ENCODE assay signal across 26 cellular contexts in the genomic region with DNA sequence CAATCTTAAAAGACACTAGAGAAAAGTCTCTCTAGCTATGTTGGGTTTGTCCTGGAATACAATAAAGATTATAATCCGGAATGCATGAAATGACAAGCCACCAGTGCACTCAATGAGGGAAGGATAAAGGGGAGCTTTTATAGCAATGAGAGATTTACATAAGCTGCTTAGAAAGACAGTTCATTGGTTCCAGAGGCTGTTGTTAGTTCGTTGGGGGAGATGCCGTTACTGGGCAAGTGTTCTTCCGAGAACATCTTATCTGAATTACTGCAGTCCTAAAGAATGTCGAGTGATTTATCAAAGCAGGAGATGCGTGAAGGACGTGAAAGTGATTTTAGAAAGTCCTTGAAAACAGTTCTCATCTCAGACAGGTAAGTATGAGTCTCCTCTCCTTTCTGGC. TPM values are rescaled to one million over a fixed set of nuclear protein-coding genes. Genes with fewer than 3 reads are reported as not detected.
DNase-seq lines count a peak whose midpoint lies in the region; ATAC-seq and TF ChIP-seq lines count a peak whose summit lies in the region.
"Had no signal": no experiment of that assay in that cellular context is flagged by ENCODE, and none has a peak within 500 bp of the region (broad histone marks: within the 10 kb centered on the region; RNA-seq: fewer than 3 reads in every experiment).

No MANE protein-coding gene starts in this region.

- DNase-seq in NCI-H226: peak; percentile 84
- peak; percentile 63 for DNase-seq in amniotic epithelial cell (ENCODE audit: low read depth)
- no peak for DNase-seq in lower lobe of right lung
- DNase-seq in testis: peak; percentile 23
- DNase-seq in natural killer cell treated with Interleukin-12 subunit alpha and Interleukin-12 subunit beta and Interleukin-15 and Interleukin-18, amount 100 ng/mL, for 72 hours (ENCODE audit: low spot score): no peak
- DNase-seq in NCI-H1930 (lab: John Stamatoyannopoulos, UW): no peak
- DNase-seq: C1 segment of cervical spinal cord; CD4-positive, alpha-beta memory T cell; COR-L47; DMS79; EL; GDM1; NCI-H1092; NCI-H1417 treated with DMSO at 0.1 percent for 48 hours; NCI-H1694 treated with DMSO at 0.1 percent for 48 hours; NCI-H2081 treated with DMSO at 0.1 percent for 48 hours; NCI-H2171; NCI-H524; NCI-H748 treated with DMSO at 0.1 percent for 48 hours; NK-92 treated with Interleukin-12 subunit alpha and Interleukin-12 subunit beta, amount 100 ng/mL, for 24 hours; PC-3 had no signal

- H3K4me1 Mint-ChIP-seq in natural killer cell treated with Interleukin-12 subunit alpha and Interleukin-12 subunit beta and Interleukin-15 and Interleukin-18, amount 100 ng/mL, for 72 hours (ENCODE audit: low read depth in 2 of 2): no peaks in the 10 kb centered on the region
- H3K4me1 Mint-ChIP-seq: CD4-positive, alpha-beta memory T cell had no signal

- no peak overlapping the region for H3K4me3 Mint-ChIP-seq in natural killer cell treated with Interleukin-12 subunit alpha and Interleukin-12 subunit beta and Interleukin-15 and Interleukin-18, amount 100 ng/mL, for 72 hours
- H3K4me3 Mint-ChIP-seq: CD4-positive, alpha-beta memory T cell had no signal

- 32 to 37% methylated on average over 7 of the region's 7 CpGs for WGBS in testis, 2 donors

- H3K4me1 ChIP-seq in lower lobe of right lung (no peaks in the 10 kb centered on the region), testis (no peaks in the 10 kb centered on the region)
- H3K4me1 ChIP-seq: SJSA1 had no signal

- H3K36me3 ChIP-seq in lower lobe of right lung: no peaks in the 10 kb centered on the region
- no peaks in the 10 kb centered on the region for H3K36me3 ChIP-seq in testis (ENCODE audit: low read depth, missing control alignments)
- H3K36me3 ChIP-seq: SJSA1 had no signal

- peaks cover 10 to 22% of the 10 kb centered on the region in 2 donors for H3K27me3 Mint-ChIP-seq in natural killer cell treated with Interleukin-12 subunit alpha and Interleukin-12 subunit beta and Interleukin-15 and Interleukin-18, amount 100 ng/mL, for 72 hours

- intact Hi-C loops in lower lobe of right lung (cut with DNase I) (no loop called here), testis (cut with DNase I; ENCODE audit: low total_unique reads) (no loop called here)

- H3K27ac ChIP-seq in lower lobe of right lung: no peak overlapping the region
- no peak overlapping the region for H3K27ac ChIP-seq in testis
- H3K27ac ChIP-seq: HL-60, SJSA1 had no signal

- no peak for TF ChIP-seq POLR2A in testis (IDR thresholded peaks at IDR 0.05)

- H3K27me3 ChIP-seq in lower lobe of right lung (ENCODE audit: low read depth) (peaks cover 6% of the 10 kb centered on the region), testis (no peaks in the 10 kb centered on the region)

- H3K9me3 Mint-ChIP-seq in natural killer cell treated with Interleukin-12 subunit alpha and Interleukin-12 subunit beta and Interleukin-15 and Interleukin-18, amount 100 ng/mL, for 72 hours: no peaks in the 10 kb centered on the region
- H3K9me3 Mint-ChIP-seq: CD4-positive, alpha-beta memory T cell had no signal

- H3K9me3 ChIP-seq in lower lobe of right lung: no peaks in the 10 kb centered on the region
- H3K9me3 ChIP-seq in testis: no peaks in the 10 kb centered on the region
- H3K9me3 ChIP-seq: SJSA1 had no signal

- H3K36me3 Mint-ChIP-seq in natural killer cell treated with Interleukin-12 subunit alpha and Interleukin-12 subunit beta and Interleukin-15 and Interleukin-18, amount 100 ng/mL, for 72 hours: no peaks in the 10 kb centered on the region
- H3K36me3 Mint-ChIP-seq: CD4-positive, alpha-beta memory T cell had no signal

- TF ChIP-seq CTCF in lower lobe of right lung (IDR thresholded peaks at IDR 0.05): no peak
- no peak for TF ChIP-seq CTCF in testis (IDR thresholded peaks at IDR 0.05)

- no peak overlapping the region for H3K4me3 ChIP-seq in lower lobe of right lung
- no peak overlapping the region for H3K4me3 ChIP-seq in testis
- H3K4me3 ChIP-seq: GM12878, SJSA1 had no signal

- H3K27ac Mint-ChIP-seq in natural killer cell treated with Interleukin-12 subunit alpha and Interleukin-12 subunit beta and Interleukin-15 and Interleukin-18, amount 100 ng/mL, for 72 hours: no peak overlapping the region
- H3K27ac Mint-ChIP-seq: CD4-positive, alpha-beta memory T cell had no signal

- ATAC-seq in lower lobe of right lung (peak; percentile 50 to 85), HG03432 (IDR thresholded peaks at IDR 0.05; ENCODE audit: unreplicated experiment) (no peak)
- no peak for ATAC-seq in natural killer cell treated with Interleukin-12 subunit alpha and Interleukin-12 subunit beta and Interleukin-15 and Interleukin-18, amount 100 ng/mL, for 72 hours
- ATAC-seq: GM12878, PC-3, Right ventricle myocardium inferior had no signal

RNA-seq across cellular contexts. Expression of a gene that starts 33.6 kb away (rescaled TPM):
- total RNA-seq in lower lobe of right lung (0.97 TPM), testis (10 to 100 TPM in 1 of 2 donors, 1 to 10 TPM in 1; 3.6 to 16.7 TPM)
- 9.4 TPM for polyA plus RNA-seq in testis (ENCODE audit: insufficient read depth, low read depth, low replicate concordance)
- not detected for total RNA-seq in natural killer cell treated with Interleukin-12 subunit alpha and Interleukin-12 subunit beta and Interleukin-15 and Interleukin-18, amount 100 ng/mL, for 72 hours
- total RNA-seq: CD4-positive, alpha-beta memory T cell; GM12878; PC-3; Right ventricle myocardium inferior; SJSA1 had no signal
- polyA plus RNA-seq: CD4-positive, alpha-beta memory T cell; GM12878 had no signal

Comparison
In these comparisons a context has a peak if more than half of its experiments do, and no peak if none do; other contexts are left out.
1. DNase-seq: peak in NCI-H226 (single experiment), amniotic epithelial cell (single experiment) and testis (single experiment); none in lower lobe of right lung (single experiment), natural killer cell treated with Interleukin-12 subunit alpha and Interleukin-12 subunit beta and Interleukin-15 and Interleukin-18, amount 100 ng/mL, for 72 hours (single experiment) and NCI-H1930 (0 of 2).
2. ATAC-seq: peak in lower lobe of right lung (2 of 2); none in HG03432 (single experiment) and natural killer cell treated with Interleukin-12 subunit alpha and Interleukin-12 subunit beta and Interleukin-15 and Interleukin-18, amount 100 ng/mL, for 72 hours (0 of 2).